31 cellular contexts compared by ENCODE assay signal in genomic region chrX:24229967-24230366, GRCh38.
DNase-seq lines count a peak whose midpoint lies in the region; ATAC-seq, FAIRE-seq and TF ChIP-seq lines count a peak whose summit lies in the region.
"Had no signal": no experiment of that assay in that cellular context is flagged by ENCODE, and none has a peak within 500 bp of the region (broad histone marks: within the 10 kb centered on the region; RNA-seq: fewer than 3 reads in every experiment).

No MANE protein-coding gene starts in this region.

- no peaks in the 10 kb centered on the region for H3K9me2 ChIP-seq in PC-9 (ENCODE audit: insufficient read depth)

- no peak for TF ChIP-seq POLR2A in H1 (IDR thresholded peaks at IDR 0.05; ENCODE audit: control extremely low read depth in 1 of 2, low read depth in 2 of 2, low read length in 2 of 2)

- H3K79me1 ChIP-seq in H1 (ENCODE audit: low read depth, low read length): no peaks in the 10 kb centered on the region

- H3K4me1 ChIP-seq in H1 (replicated peaks in 1 of 4; ENCODE audit: control insufficient read depth in 3 of 4, insufficient read depth in 4 of 4, low read length in 3 of 4) (no peaks in the 10 kb centered on the region), right cardiac atrium (ENCODE audit: control insufficient read depth, insufficient read depth, low read length) (no peaks in the 10 kb centered on the region), PC-9 (replicated peaks; ENCODE audit: insufficient read depth) (no peaks in the 10 kb centered on the region)
- H3K4me1 ChIP-seq: upper lobe of right lung had no signal

- H2BK12ac ChIP-seq in H1 (ENCODE audit: low read depth, low read length): no peak overlapping the region

- H3K23me2 ChIP-seq in H1 (ENCODE audit: low read depth, low read length): no peaks in the 10 kb centered on the region

- CTCF ChIA-PET in H1 (lab: Charles Lee; ENCODE audit: partially characterized antibody): interaction anchor here (0.6 kb wide), 1 partner anchor 92 kb away, joined by 4 read pairs; no protein-coding TSS in a partner anchor
- CTCF ChIA-PET in PC-9 (lab: Charles Lee): no interaction called here

- H3K27ac ChIP-seq in H1 (ENCODE audit: low read depth, low read length): no peak overlapping the region
- H3K27ac ChIP-seq in right cardiac atrium (ENCODE audit: low read length): no peak overlapping the region
- no peak overlapping the region for H3K27ac ChIP-seq in brain microvascular endothelial cell
- H3K27ac ChIP-seq in PC-9: no peak overlapping the region
- H3K27ac ChIP-seq: BLaER1 treated with 17β-estradiol and CSF1 and Interleukin-3, amounts not matched to agents 10 nM and 100 nM; upper lobe of right lung had no signal

- H4K8ac ChIP-seq in H1 (ENCODE audit: extremely low read depth, insufficient read depth, low read length): no peak overlapping the region

- 97% methylated on average over 3 of the region's 3 CpGs; no CpG with 5 or more reads in 1 of the 2 experiments for WGBS in H1 (ENCODE audit: extremely low coverage in 1 of 2, insufficient coverage in 1 of 2, insufficient read length in 1 of 2, insufficient replicate concordance in 2 of 2, low coverage in 1 of 2, low lambda C conversion rate in 2 of 2, missing lambda C conversion rate in 1 of 2), 2 experiments
- 29% methylated on average over 3 of the region's 3 CpGs for WGBS in right cardiac atrium

- H2AFZ ChIP-seq in H1 (ENCODE audit: low read length) (0 out of 2 replicates have a peak overlapping the region, but pooled peaks have one; percentile 22), PC-9 (no peak overlapping the region)
- H2AFZ ChIP-seq: hepatocyte had no signal

- no peak overlapping the region for H2BK120ac ChIP-seq in H1 (replicated peaks; ENCODE audit: low read depth, low read length)

- no peak overlapping the region for H2BK15ac ChIP-seq in H1 (ENCODE audit: low read length)

- H3K14ac ChIP-seq in H1 (ENCODE audit: insufficient read length): no peak overlapping the region

- no peak for FAIRE-seq in H1 (lab: Jason Lieb, UNC)
- FAIRE-seq: endothelial cell of umbilical vein, HTR-8/SVneo had no signal

- H3K27me3 ChIP-seq in H1 (replicated peaks in 1 of 4; ENCODE audit: control insufficient read depth in 3 of 4, extremely low read depth in 1 of 4, insufficient read depth in 3 of 4, low read length in 3 of 4): no peaks in the 10 kb centered on the region
- no peaks in the 10 kb centered on the region for H3K27me3 ChIP-seq in right cardiac atrium (ENCODE audit: control insufficient read depth, insufficient read depth)
- no peaks in the 10 kb centered on the region for H3K27me3 ChIP-seq in brain microvascular endothelial cell (replicated peaks)
- no peaks in the 10 kb centered on the region for H3K27me3 ChIP-seq in PC-9 (ENCODE audit: insufficient read depth, low read depth)
- H3K27me3 ChIP-seq: BLaER1 treated with 17β-estradiol and CSF1 and Interleukin-3, amounts not matched to agents 10 nM and 100 nM; hepatocyte; upper lobe of right lung had no signal

- POLR2A ChIA-PET in H1 (lab: Charles Lee; ENCODE audit: partially characterized antibody) (no interaction called here), PC-9 (lab: Charles Lee; ENCODE audit: unreplicated experiment) (no interaction called here)

- H4K5ac ChIP-seq in H1 (ENCODE audit: insufficient read length, low read depth, low read length): no peak overlapping the region

- H3K9ac ChIP-seq in H1 (replicated peaks in 1 of 4; ENCODE audit: extremely low read depth in 1 of 4, low read depth in 3 of 4, low read length in 3 of 4): no peak overlapping the region
- H3K9ac ChIP-seq: BLaER1 treated with 17β-estradiol and CSF1 and Interleukin-3, amounts not matched to agents 10 nM and 100 nM had no signal

- no peak overlapping the region for H3K56ac ChIP-seq in H1 (replicated peaks; ENCODE audit: insufficient read length, low read depth, low read length)

- no peak overlapping the region for H3K23ac ChIP-seq in H1 (ENCODE audit: insufficient read length)

- no peaks in the 10 kb centered on the region for H4K20me1 ChIP-seq in H1 (replicated peaks in 1 of 2; ENCODE audit: control insufficient read depth in 1 of 2, insufficient read depth in 2 of 2, low read length in 2 of 2)
- no peaks in the 10 kb centered on the region for H4K20me1 ChIP-seq in PC-9 (ENCODE audit: insufficient read depth)
- H4K20me1 ChIP-seq: BLaER1 treated with 17β-estradiol and CSF1 and Interleukin-3, amounts not matched to agents 10 nM and 100 nM had no signal

- H3K36me3 ChIP-seq in H1 (ENCODE audit: control insufficient read depth in 2 of 4, insufficient read depth in 4 of 4, low read length in 3 of 4) (no peaks in the 10 kb centered on the region), brain microvascular endothelial cell (replicated peaks) (no peaks in the 10 kb centered on the region), PC-9 (ENCODE audit: low read depth) (no peaks in the 10 kb centered on the region)
- H3K36me3 ChIP-seq: upper lobe of right lung had no signal

- H3K79me2 ChIP-seq in H1 (ENCODE audit: control insufficient read depth in 1 of 2, insufficient read depth in 2 of 2, low read length in 2 of 2) (no peaks in the 10 kb centered on the region), PC-9 (ENCODE audit: low read depth) (no peaks in the 10 kb centered on the region)
- H3K79me2 ChIP-seq: hepatocyte had no signal

- no peak overlapping the region for H3K4me2 ChIP-seq in H1 (ENCODE audit: insufficient read depth in 1 of 2, low read depth in 2 of 2, low read length in 2 of 2)
- H3K4me2 ChIP-seq in PC-9: no peak overlapping the region
- H3K4me2 ChIP-seq: BLaER1 treated with 17β-estradiol and CSF1 and Interleukin-3, amounts not matched to agents 10 nM and 100 nM; hepatocyte had no signal

- no peak overlapping the region for H2AK5ac ChIP-seq in H1 (ENCODE audit: low read depth, low read length)

- ATAC-seq in right cardiac atrium: peak; percentile 76 to 83
- ATAC-seq in sciatic nerve: peak; percentile 64
- ATAC-seq in HG02759 (IDR thresholded peaks at IDR 0.05; ENCODE audit: unreplicated experiment): no peak
- ATAC-seq: activated naive CD4-positive, alpha-beta T cell treated with anti-CD3 and anti-CD28 coated beads, Interleukin-2, amount 50 U/mL, for 72 hours; left colon; naive thymus-derived CD8-positive, alpha-beta T cell; upper lobe of right lung had no signal

- intact Hi-C loops in right cardiac atrium (cut with DNase I) (no loop called here), sciatic nerve (cut with DNase I) (no loop called here), PC-9 (cut with micrococcal nuclease; ENCODE audit: unreplicated experiment) (no loop called here)

- H3K9me3 ChIP-seq in H1 (ENCODE audit: insufficient read depth in 2 of 2, low read depth in 1 of 2, low read length in 1 of 2) (no peaks in the 10 kb centered on the region), right cardiac atrium (ENCODE audit: control insufficient read depth, low read length) (no peaks in the 10 kb centered on the region), PC-9 (ENCODE audit: insufficient read depth, low read depth) (no peaks in the 10 kb centered on the region)
- H3K9me3 ChIP-seq: upper lobe of right lung had no signal

- no peak for TF ChIP-seq CTCF in H1 (IDR thresholded peaks at IDR 0.05; ENCODE audit: control extremely low read depth in 1 of 3, insufficient read depth in 1 of 3, low read depth in 1 of 3, low read length in 3 of 3)
- no peak for TF ChIP-seq CTCF in brain microvascular endothelial cell (IDR thresholded peaks at IDR 0.05; ENCODE audit: low read depth, low read length, missing control alignments)
- TF ChIP-seq CTCF in PC-9 (conservative IDR thresholded peaks at IDR 0.05): no peak

- H3K4me3 ChIP-seq in H1 (ENCODE audit: extremely low read depth in 1 of 4, insufficient read depth in 2 of 4, low read depth in 3 of 4, low read length in 4 of 4) (no peak overlapping the region), right cardiac atrium (ENCODE audit: low read length) (no peak overlapping the region), brain microvascular endothelial cell (ENCODE audit: low read depth, low read length) (no peak overlapping the region), PC-9 (no peak overlapping the region)
- H3K4me3 ChIP-seq: BLaER1 treated with 17β-estradiol and CSF1 and Interleukin-3, amounts not matched to agents 10 nM and 100 nM; hepatocyte; upper lobe of right lung had no signal

- in situ Hi-C loops in brain microvascular endothelial cell (cut with HindIII; ENCODE audit: low pct_ligation_motif_present, low sequenced_read_pairs): no loop called here

- no peak for TF ChIP-seq EP300 in H1 (IDR thresholded peaks at IDR 0.05; ENCODE audit: borderline replicate concordance in 1 of 2, low read depth in 2 of 2, low read length in 2 of 2)

- no peak for TF ChIP-seq RAD21 in H1 (IDR thresholded peaks at IDR 0.05 in 1 of 2, conservative IDR thresholded peaks at IDR 0.05 in 1 of 2; ENCODE audit: low read depth in 2 of 2, low read length in 2 of 2)

- no peak overlapping the region for H3K4ac ChIP-seq in H1 (replicated peaks; ENCODE audit: insufficient read length, low read depth, low read length)

- DNase-seq in RPMI7951 (ENCODE audit: low read depth) (peak; percentile 7), H1 (ENCODE audit: low read depth in 1 of 2, low spot score in 2 of 2) (no peak), right cardiac atrium (no peak), sciatic nerve (ENCODE audit: low spot score) (no peak), brain microvascular endothelial cell (no peak), PC-9 (no peak), globus pallidus (ENCODE audit: low spot score) (no peak)
- DNase-seq: activated CD4-positive, alpha-beta T cell treated with anti-CD3 and anti-CD28 coated beads, Interleukin-2, amount 50 U/mL, for 48 hours; activated CD8-positive, alpha-beta memory T cell treated with anti-CD3 and anti-CD28 coated beads, Interleukin-2, amount 50 U/mL, for 4 hours; anterior cingulate cortex; cerebellar nuclear complex; COR-L47; DMS53; GF-D8; KBM-7; left colon; naive thymus-derived CD8-positive, alpha-beta T cell; NCI-H1105; NCI-H1930; NCI-H524 treated with DMSO at 0.1 percent for 48 hours; RPMI8226; stimulated activated CD4-positive, alpha-beta T cell treated with anti-CD3 and anti-CD28 coated beads, Interleukin-12 subunit alpha, Interleukin-12 subunit beta, amount 100 ng/mL, for 4 hours; stimulated activated CD4-positive, alpha-beta T cell treated with anti-CD3 and anti-CD28 coated beads, Interleukin-4, amount 100 ng/mL, for 1 hour; T-helper 1 cell; upper lobe of right lung had no signal

- H4K91ac ChIP-seq in H1 (replicated peaks; ENCODE audit: insufficient read length, low read length): no peak overlapping the region

- no peaks in the 10 kb centered on the region for H3F3A ChIP-seq in PC-9 (ENCODE audit: insufficient read depth, low read depth)

- H3K18ac ChIP-seq in H1 (ENCODE audit: extremely low read depth, low read length): no peak overlapping the region

- no TSS peak for BruUV-seq in PC-9 (replicated peaks; lab: Mats Ljungman, UMichigan)

- H2BK20ac ChIP-seq in H1 (ENCODE audit: low read length): no peak overlapping the region

- no peak overlapping the region for H2BK5ac ChIP-seq in H1 (ENCODE audit: low read depth, low read length)

TF ChIP-seq in H1, 55 proteins besides CTCF, POLR2A, EP300 and RAD21 (continues in another document):
- TF ChIP-seq SRF (IDR thresholded peaks at IDR 0.05; ENCODE audit: low read depth, low read length): no peak
- no peak for TF ChIP-seq KDM5A (IDR thresholded peaks at IDR 0.05; ENCODE audit: low read length)
- no peak for TF ChIP-seq ASH2L (IDR thresholded peaks at IDR 0.05; ENCODE audit: low read length)
- TF ChIP-seq CBX8 (IDR thresholded peaks at IDR 0.05; ENCODE audit: borderline replicate concordance, low read depth, low read length): no peak
